ENCODE assay signal across 25 cellular contexts in genomic region chr7:71019703-71020102, GRCh38.
DNase-seq lines count a peak whose midpoint lies in the region; ATAC-seq and TF ChIP-seq lines count a peak whose summit lies in the region.
"Had no signal": no experiment of that assay in that cellular context is flagged by ENCODE, and none has a peak within 500 bp of the region (broad histone marks: within the 10 kb centered on the region; RNA-seq: fewer than 3 reads in every experiment).

No MANE protein-coding gene starts in this region.

- H3K27me3 ChIP-seq in ovary (no peaks in the 10 kb centered on the region), aorta (ENCODE audit: control insufficient read depth in 1 of 2, insufficient read depth in 2 of 2, low read length in 1 of 2) (no peaks in the 10 kb centered on the region)
- H3K27me3 ChIP-seq: gastrocnemius medialis, transverse colon had no signal

- H3K9me3 ChIP-seq in ovary (no peaks in the 10 kb centered on the region), aorta (ENCODE audit: control insufficient read depth, low read length) (no peaks in the 10 kb centered on the region)
- H3K9me3 ChIP-seq: gastrocnemius medialis, prostate gland, transverse colon had no signal

- H3K27ac ChIP-seq in ovary (no peak overlapping the region), aorta (ENCODE audit: low read depth in 1 of 2, low read length in 2 of 2) (no peak overlapping the region)
- H3K27ac ChIP-seq: gastrocnemius medialis, GM23248, prostate gland had no signal

- peak; percentile 60 for ATAC-seq in Right ventricle myocardium superior (ENCODE audit: poor library complexity)
- ATAC-seq in left ventricle myocardium superior: peak; percentile 62
- peak; percentile 79 for ATAC-seq in aorta (ENCODE audit: low FRiP score)
- ATAC-seq in HG03139 (IDR thresholded peaks at IDR 0.05; ENCODE audit: unreplicated experiment): no peak
- ATAC-seq: gastrocnemius medialis had no signal

- 6 to 11% (median 11%) methylated on average over 7 of the region's 7 CpGs for WGBS in ovary, 3 donors
- 4 to 8% methylated on average over 7 of the region's 7 CpGs for WGBS in aorta, 2 donors

- peak; percentile 72 for DNase-seq in Right ventricle myocardium superior
- no peak for DNase-seq in cardiac septum (ENCODE audit: low spot score)
- peak; percentile 61 for DNase-seq in left ventricle myocardium superior
- peak; percentile 43 to 78 (median 58) for DNase-seq in ovary
- peak; percentile 64 to 79 for DNase-seq in aorta
- DNase-seq in GM03348 (ENCODE audit: low spot score): no peak
- no peak for DNase-seq in COLO668 (lab: John Stamatoyannopoulos, UW; ENCODE audit: unreplicated experiment)
- DNase-seq: 8988T; activated naive CD4-positive, alpha-beta T cell treated with Interleukin-2 at 50 U/mL for 16 hours; activated T-cell treated with anti-CD3 and anti-CD28 coated beads, Interleukin-2, amount 50 U/mL, for 1 hour; AML-193; amniotic stem cell; DMS79; erythroblast; gastrocnemius medialis; GM23248; NCI-H1092; NCI-H2029; NCI-H345; NCI-H82; stimulated activated naive CD4-positive, alpha-beta T cell treated with Interleukin-2 at 50 U/mL for 16 hours; transverse colon had no signal

- no peaks in the 10 kb centered on the region for H3K4me1 ChIP-seq in ovary (ENCODE audit: insufficient read depth)
- H3K4me1 ChIP-seq in aorta (ENCODE audit: control insufficient read depth in 1 of 2, insufficient read depth in 2 of 2, low read length in 2 of 2): no peaks in the 10 kb centered on the region
- H3K4me1 ChIP-seq: gastrocnemius medialis, prostate gland had no signal

- intact Hi-C loops in Right ventricle myocardium superior (cut with DNase I): no loop called here
- intact Hi-C loops in cardiac septum (cut with DNase I): no loop called here
- intact Hi-C loops in left ventricle myocardium superior (cut with micrococcal nuclease): no loop called here
- intact Hi-C loops in ovary (cut with DNase I): no loop called here
- intact Hi-C loops in aorta (cut with DNase I): no loop called here

- TF ChIP-seq EP300 in ovary (IDR thresholded peaks at IDR 0.05): no peak

- no peak for TF ChIP-seq POLR2A in ovary (IDR thresholded peaks at IDR 0.05)

- TF ChIP-seq CTCF in ovary (IDR thresholded peaks at IDR 0.05): no peak

- no peaks in the 10 kb centered on the region for H3K36me3 ChIP-seq in ovary
- H3K36me3 ChIP-seq in aorta (ENCODE audit: control insufficient read depth in 1 of 2, insufficient read depth in 2 of 2, low read length in 1 of 2): no peaks in the 10 kb centered on the region
- H3K36me3 ChIP-seq: gastrocnemius medialis, prostate gland, transverse colon had no signal

- H3K4me3 ChIP-seq in ovary (no peak overlapping the region), aorta (ENCODE audit: low read length in 2 of 2) (no peak overlapping the region)
- H3K4me3 ChIP-seq: gastrocnemius medialis, GM23248, prostate gland, smooth muscle cell, transverse colon had no signal

Comparison
In these comparisons a context has a peak if more than half of its experiments do, and no peak if none do; other contexts are left out.
1. DNase-seq: peak in Right ventricle myocardium superior (single experiment), left ventricle myocardium superior (single experiment), ovary (5 of 5) and aorta (2 of 2); none in cardiac septum (single experiment), GM03348 (single experiment) and COLO668 (single experiment).